31 cellular contexts compared by ENCODE assay signal in the genomic region with DNA sequence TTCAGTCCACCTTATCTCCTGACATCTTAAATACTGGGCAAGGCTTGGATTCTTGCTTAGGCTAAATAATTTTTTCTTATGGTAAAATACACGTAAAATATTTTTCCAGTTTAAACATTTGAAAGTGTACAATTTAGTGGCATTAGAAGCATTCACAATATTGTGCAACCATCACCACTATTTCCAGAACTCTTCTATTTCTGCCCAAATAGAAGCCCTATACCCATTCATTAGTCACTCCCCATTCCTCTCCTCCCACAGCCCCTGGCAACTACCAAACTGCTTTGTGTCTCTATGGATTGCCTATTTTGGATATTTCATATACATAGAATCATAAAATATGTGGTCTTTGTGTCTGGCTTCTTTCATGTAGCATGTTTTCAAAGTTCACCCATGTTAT. TPM values are rescaled to one million over a fixed set of nuclear protein-coding genes. Genes with fewer than 3 reads are reported as not detected.
"Had no signal": no experiment of that assay in that cellular context is flagged by ENCODE, and none has a peak within 500 bp of the region (broad histone marks: within the 10 kb centered on the region; RNA-seq: fewer than 3 reads in every experiment).

No MANE protein-coding gene starts in this region.

- H3K4me3 ChIP-seq: left lung, lower lobe of right lung, right atrium auricular region, skin epidermis, suprapubic skin, thoracic aorta, tibial artery, uterus had no signal

- H3K27me3 ChIP-seq: left lung, right atrium auricular region, suprapubic skin, tibial artery, uterus had no signal

- FAIRE-seq: islet of Langerhans, kidney had no signal

- H2AFZ ChIP-seq: parathyroid adenoma had no signal

- H3K4me1 ChIP-seq: parathyroid adenoma, right atrium auricular region, uterus had no signal

- H3K36me3 ChIP-seq: left lung, lower lobe of right lung, right atrium auricular region, suprapubic skin, thoracic aorta, tibial artery, uterus had no signal

- H3K9me3 ChIP-seq: left lung, lower lobe of right lung, right atrium auricular region, suprapubic skin, thoracic aorta, tibial artery, uterus had no signal

- H3K79me2 ChIP-seq: parathyroid adenoma had no signal

- DNase-seq: hypothalamus; immature natural killer cell; kidney; left colon; left lung; lower lobe of right lung; mammary epithelial cell; mesenchymal stem cell; naive thymus-derived CD8-positive, alpha-beta T cell; nucleus accumbens; stimulated activated CD4-positive, alpha-beta T cell treated with anti-CD3 and anti-CD28 coated beads, Interleukin-12 subunit alpha, Interleukin-12 subunit beta, amount 100 ng/mL, for 4 hours; stimulated activated CD4-positive, alpha-beta T cell treated with anti-CD3 and anti-CD28 coated beads, Interleukin-15, amount 100 ng/mL, for 24 hours; stimulated activated CD4-positive, alpha-beta T cell treated with anti-CD3 and anti-CD28 coated beads, Interleukin-2, amount 100 ng/mL, for 24 hours; stimulated activated CD4-positive, alpha-beta T cell treated with anti-CD3 and anti-CD28 coated beads, Interleukin-4, amount 100 ng/mL, for 1 hour; stimulated activated naive CD4-positive, alpha-beta T cell; tibial artery; uterus had no signal

- H3K27ac ChIP-seq: left lung, lower lobe of right lung, parathyroid adenoma, right atrium auricular region, skin epidermis, suprapubic skin, thoracic aorta, tibial artery, uterus had no signal

- H3K9ac ChIP-seq: parathyroid adenoma had no signal

- ATAC-seq: left colon; left lung; lower lobe of right lung; naive thymus-derived CD8-positive, alpha-beta T cell; sciatic nerve; stimulated activated effector memory CD8-positive, alpha-beta T cell treated with anti-CD3 and anti-CD28 coated beads, Interleukin-12 subunit alpha, Interleukin-12 subunit beta, amount 100 ng/mL, for 72 hours had no signal

RNA-seq across cellular contexts. Expression of gene IL31RA, which starts 57.6 kb away (rescaled TPM):
- total RNA-seq: left colon; liver; lower lobe of right lung; naive thymus-derived CD8-positive, alpha-beta T cell; neural crest cell; osteocyte; posterior vena cava; sciatic nerve; subcutaneous adipose tissue; ureter had no signal
- polyA plus RNA-seq: immature natural killer cell; liver; naive thymus-derived CD8-positive, alpha-beta T cell had no signal
